Comparison of ENCODE assay signal across 14 cellular contexts in genomic region chrX:22349116-22349515, GRCh38.
DNase-seq lines count a peak whose midpoint lies in the region; ATAC-seq and TF ChIP-seq lines count a peak whose summit lies in the region.
"Had no signal": no experiment of that assay in that cellular context is flagged by ENCODE, and none has a peak within 500 bp of the region (broad histone marks: within the 10 kb centered on the region; RNA-seq: fewer than 3 reads in every experiment).

No MANE protein-coding gene starts in this region.

- no peaks in the 10 kb centered on the region for H3K9me3 Mint-ChIP-seq in HFFc6

- H2AK9ac ChIP-seq in IMR-90 (replicated peaks; ENCODE audit: low read depth, low read length, poor library complexity) = no peak overlapping the region

- H3K4me1 Mint-ChIP-seq in HFFc6 (ENCODE audit: low read depth) = peaks cover 8% of the 10 kb centered on the region
- H3K4me1 Mint-ChIP-seq: CD14-positive monocyte; CD4-positive, alpha-beta memory T cell had no signal

- H3K27ac ChIP-seq in IMR-90 (ENCODE audit: insufficient read depth, low read length) = no peak overlapping the region
- H3K27ac ChIP-seq: KMS-11 had no signal

- H3K9me1 ChIP-seq in IMR-90 (ENCODE audit: insufficient read depth, low read length) = no peaks in the 10 kb centered on the region

- BruUV-seq in IMR-90 (replicated peaks; lab: Mats Ljungman, UMichigan) = no TSS peak

- no CpG with 5 or more reads among the region's 2 CpGs for WGBS in IMR-90 (ENCODE audit: extremely low coverage in 2 of 2, insufficient read length in 1 of 2), 2 experiments

- H4K8ac ChIP-seq in IMR-90 (ENCODE audit: low read depth in 2 of 2, low read length in 2 of 2) = no peak overlapping the region

- H3K14ac ChIP-seq in IMR-90 (replicated peaks; ENCODE audit: low read depth, low read length) = no peak overlapping the region

- no peak overlapping the region for H3K4me2 ChIP-seq in IMR-90 (ENCODE audit: low read depth, low read length)
- H3K4me2 ChIP-seq: KMS-11 had no signal

- H2BK20ac ChIP-seq in IMR-90 (ENCODE audit: low read depth, low read length) = no peak overlapping the region

- ATAC-seq in IMR-90 (ENCODE audit: low read depth) = no peak
- ATAC-seq: GM12878, HCT116 had no signal

- no peak overlapping the region for H2AK5ac ChIP-seq in IMR-90 (ENCODE audit: low read depth, low read length)

- TF ChIP-seq CTCF in IMR-90 (conservative IDR thresholded peaks at IDR 0.05; ENCODE audit: low read depth, low read length) (no peak), fibroblast of mammary gland (conservative IDR thresholded peaks at IDR 0.05; ENCODE audit: control insufficient read depth, insufficient read depth, low read depth, low read length) (no peak), HFFc6 (IDR thresholded peaks at IDR 0.05) (no peak)

- H4K5ac ChIP-seq in IMR-90 (ENCODE audit: low read depth, low read length) = no peak overlapping the region

- POLR2A ChIA-PET in IMR-90 (lab: Charles Lee; ENCODE audit: unreplicated experiment) = no interaction called here

- no peaks in the 10 kb centered on the region for H4K20me1 ChIP-seq in IMR-90 (ENCODE audit: insufficient read depth, low read length)

- H3K9ac ChIP-seq in IMR-90 (ENCODE audit: low read depth, low read length) = no peak overlapping the region
- H3K9ac ChIP-seq: KMS-11 had no signal

- no peak overlapping the region for H2BK15ac ChIP-seq in IMR-90 (ENCODE audit: low read depth, low read length)

- intact Hi-C loops in IMR-90 (cut with micrococcal nuclease) = no loop called here

- no peak overlapping the region for H3K4me3 ChIP-seq in IMR-90 (ENCODE audit: insufficient read depth, low read depth, low read length)
- no peak overlapping the region for H3K4me3 ChIP-seq in fibroblast of mammary gland (ENCODE audit: control insufficient read depth, low read depth, low read length)
- H3K4me3 ChIP-seq: GM12878 had no signal

- H3K9me3 ChIP-seq in IMR-90 (ENCODE audit: control insufficient read depth, insufficient read depth, low read length) = no peaks in the 10 kb centered on the region

- no peak overlapping the region for H4K91ac ChIP-seq in IMR-90 (ENCODE audit: insufficient read depth, low read depth, low read length)

- H3K79me1 ChIP-seq in IMR-90 (ENCODE audit: low read depth in 1 of 2, low read length in 2 of 2) = no peaks in the 10 kb centered on the region

- no peaks in the 10 kb centered on the region for H3K27me3 ChIP-seq in IMR-90 (ENCODE audit: control insufficient read depth, insufficient read depth, low read length)

- H3K4me3 Mint-ChIP-seq in HFFc6 = no peak overlapping the region
- H3K4me3 Mint-ChIP-seq: CD14-positive monocyte; CD4-positive, alpha-beta memory T cell had no signal

- dilution Hi-C loops in IMR-90 (cut with HindIII; ENCODE audit: low sequenced_read_pairs, unreplicated experiment) = no loop called here

- CTCF ChIA-PET in IMR-90 (lab: Yijun Ruan, JAX) = no interaction called here

- no peak overlapping the region for H3K4ac ChIP-seq in IMR-90 (ENCODE audit: low read depth, low read length)

- in situ Hi-C loops in IMR-90 (cut with MboI; ENCODE audit: low sequenced_read_pairs) = no loop called here

- peaks cover 3% of the 10 kb centered on the region; the same call in 1 of the 2 replicates for H3K27me3 Mint-ChIP-seq in HFFc6 (ENCODE audit: insufficient read depth)

- H3K4me1 ChIP-seq in IMR-90 (ENCODE audit: control insufficient read depth, insufficient read depth, low read length) = no peaks in the 10 kb centered on the region

- DNase-seq in IMR-90 (peak; percentile 29), dermis blood vessel endothelial cell (peak; percentile 24), fibroblast of mammary gland (ENCODE audit: low read depth) (peak; percentile 42), C1 segment of cervical spinal cord (lab: John Stamatoyannopoulos, UW) (no peak), HFFc6 (no peak), COLO668 (lab: John Stamatoyannopoulos, UW; ENCODE audit: unreplicated experiment) (no peak)
- DNase-seq: ACHN; Calu3; CD4-positive, alpha-beta memory T cell; DMS79 treated with DMSO at 0.1 percent for 48 hours had no signal

- TF ChIP-seq POLR2A in IMR-90 (IDR thresholded peaks at IDR 0.05; ENCODE audit: low read depth, low read length) = no peak

- no peak overlapping the region for H2BK120ac ChIP-seq in IMR-90 (ENCODE audit: low read depth, low read length)

- H2BK5ac ChIP-seq in IMR-90 (ENCODE audit: low read depth, low read length, poor library complexity, severe bottlenecking) = no peak overlapping the region

- no peaks in the 10 kb centered on the region for H3K36me3 ChIP-seq in IMR-90 (ENCODE audit: control insufficient read depth, insufficient read depth, low read length)

- no peaks in the 10 kb centered on the region for H3K36me3 Mint-ChIP-seq in HFFc6 (ENCODE audit: low read depth)
- H3K36me3 Mint-ChIP-seq: CD14-positive monocyte; CD4-positive, alpha-beta memory T cell had no signal

- H3K23ac ChIP-seq in IMR-90 (ENCODE audit: low read depth, low read length) = no peak overlapping the region

- no peak overlapping the region for H3K18ac ChIP-seq in IMR-90 (ENCODE audit: low read depth, low read length)

- no peak for TF ChIP-seq RAD21 in IMR-90 (IDR thresholded peaks at IDR 0.05; ENCODE audit: low read length)

- H3K56ac ChIP-seq in IMR-90 (ENCODE audit: extremely low read depth, insufficient read depth, low read length) = no peak overlapping the region

- H2AFZ ChIP-seq in IMR-90 (replicated peaks; ENCODE audit: low read length, poor library complexity) = no peak overlapping the region

- no peak overlapping the region for H3K27ac Mint-ChIP-seq in HFFc6
- H3K27ac Mint-ChIP-seq: CD14-positive monocyte; CD4-positive, alpha-beta memory T cell had no signal

TF ChIP-seq in IMR-90, 13 proteins besides CTCF, POLR2A, EP300 and RAD21:
- TF ChIP-seq CEBPB (IDR thresholded peaks at IDR 0.05; ENCODE audit: low read depth, low read length) = no peak
- no peak for TF ChIP-seq NFE2L2 (IDR thresholded peaks at IDR 0.05; ENCODE audit: low read depth, low read length)
- TF ChIP-seq MAZ (IDR thresholded peaks at IDR 0.05; ENCODE audit: borderline replicate concordance, low read depth, low read length) = no peak
- no peak for TF ChIP-seq FOS (IDR thresholded peaks at IDR 0.05; ENCODE audit: low read depth, low read length)

Comparison
In these comparisons a context has a peak if more than half of its experiments do, and no peak if none do; other contexts are left out.
1. DNase-seq: peak in IMR-90 (single experiment), dermis blood vessel endothelial cell (single experiment) and fibroblast of mammary gland (single experiment); none in C1 segment of cervical spinal cord (0 of 14), HFFc6 (single experiment) and COLO668 (single experiment).